In genomic region chr1:171653796-171654704, GRCh38 we compare ENCODE assay signal across 11 cellular contexts. TPM values are rescaled to one million over a fixed set of nuclear protein-coding genes. Genes with fewer than 3 reads are reported as not detected.
A peak's percentile ranks its signal among the peaks of the same experiment; 100 is the strongest.
DNase-seq lines count a peak whose midpoint lies in the region; ATAC-seq and TF ChIP-seq lines count a peak whose summit lies in the region.
"Had no signal": no experiment of that assay in that cellular context is flagged by ENCODE, and none has a peak within 500 bp of the region (broad histone marks: within the 10 kb centered on the region; RNA-seq: fewer than 3 reads in every experiment).

No MANE protein-coding gene starts in this region.

- peaks cover 27% of the 10 kb centered on the region for H3K27me3 Mint-ChIP-seq in CD8-positive, alpha-beta T cell (ENCODE audit: low read depth)

- H3K9me3 Mint-ChIP-seq in CD8-positive, alpha-beta T cell: no peaks in the 10 kb centered on the region
- H3K9me3 Mint-ChIP-seq: stimulated activated naive B cell treated with anti-CD40 and anti-IgM and Interleukin-4, amounts not matched to agents 10 μg/mL and 1 μg/mL and 100 μg/mL, for 72 hours had no signal

- 51 to 55% methylated on average over 7 of the region's 7 CpGs for WGBS in esophagus squamous epithelium, 2 donors
- WGBS in mesodermal cell (ENCODE audit: insufficient coverage in 2 of 2), 2 experiments: 83 to 89% methylated on average over 3 to 4 of the region's 7 CpGs
- 75 to 82% methylated on average over 7 of the region's 7 CpGs for WGBS in thyroid gland, 2 donors

- TF ChIP-seq POLR2A in esophagus squamous epithelium (IDR thresholded peaks at IDR 0.05) (no peak), thyroid gland (IDR thresholded peaks at IDR 0.05) (no peak)

- no peaks in the 10 kb centered on the region for H3K79me2 ChIP-seq in OCI-LY3 (ENCODE audit: low read length)

- POLR2A ChIA-PET in CD8-positive, alpha-beta T cell (lab: Charles Lee): no interaction called here

- H3K9ac ChIP-seq in OCI-LY3 (ENCODE audit: low read length): no peak overlapping the region

- no peaks in the 10 kb centered on the region for H3K36me3 ChIP-seq in OCI-LY3 (replicated peaks; ENCODE audit: low read depth, low read length)
- H3K36me3 ChIP-seq in esophagus squamous epithelium: no peaks in the 10 kb centered on the region
- no peaks in the 10 kb centered on the region for H3K36me3 ChIP-seq in mesodermal cell (ENCODE audit: control insufficient read depth, insufficient read depth, low read length)
- no peaks in the 10 kb centered on the region for H3K36me3 ChIP-seq in thyroid gland
- H3K36me3 ChIP-seq in CD8-positive, alpha-beta T cell (ENCODE audit: insufficient read depth, low read length): no peaks in the 10 kb centered on the region

- no peak overlapping the region for H3K4me3 Mint-ChIP-seq in CD8-positive, alpha-beta T cell
- H3K4me3 Mint-ChIP-seq: stimulated activated naive B cell treated with anti-CD40 and anti-IgM and Interleukin-4, amounts not matched to agents 10 μg/mL and 1 μg/mL and 100 μg/mL, for 72 hours had no signal

- H3K36me3 Mint-ChIP-seq in CD8-positive, alpha-beta T cell: no peaks in the 10 kb centered on the region
- H3K36me3 Mint-ChIP-seq: stimulated activated naive B cell treated with anti-CD40 and anti-IgM and Interleukin-4, amounts not matched to agents 10 μg/mL and 1 μg/mL and 100 μg/mL, for 72 hours had no signal

- H3K4me1 Mint-ChIP-seq in CD8-positive, alpha-beta T cell (ENCODE audit: low read depth): peaks cover 10% of the 10 kb centered on the region

- CTCF ChIA-PET in CD8-positive, alpha-beta T cell (lab: Charles Lee): interaction anchor here (1.1 to 2.6 kb wide), 2 partner anchors 9 to 144 kb away, joined by 3 to 16 read pairs; no protein-coding TSS in a partner anchor

- no peak overlapping the region for H3K4me2 ChIP-seq in OCI-LY3 (ENCODE audit: low read length)

- in situ Hi-C loops in GM13977 (cut with MboI; ENCODE audit: low pct_unique_long_range_greater_than_20kb, low sequenced_read_pairs, unreplicated experiment): no loop called here

- intact Hi-C loops in esophagus squamous epithelium (cut with DNase I): no loop called here
- intact Hi-C loops in thyroid gland (cut with DNase I): no loop called here
- intact Hi-C loops in CD8-positive, alpha-beta T cell (cut with DNase I, micrococcal nuclease): loop anchor here in 1 of 2 experiments (2.0 kb wide), 1 partner anchor 331 kb away; no protein-coding TSS in a partner anchor

- H3K4me3 ChIP-seq in OCI-LY3 (ENCODE audit: low read length) (no peak overlapping the region), esophagus squamous epithelium (no peak overlapping the region), mesodermal cell (ENCODE audit: extremely low read depth, insufficient read depth, low read length, poor library complexity, severe bottlenecking) (no peak overlapping the region), thyroid gland (replicated peaks in 1 of 3) (no peak overlapping the region)
- H3K4me3 ChIP-seq in CD8-positive, alpha-beta T cell (ENCODE audit: low read depth, low read length): no peak overlapping the region

- no peak for TF ChIP-seq CTCF in OCI-LY3 (IDR thresholded peaks at IDR 0.05; ENCODE audit: low read depth, low read length)
- TF ChIP-seq CTCF in esophagus squamous epithelium (IDR thresholded peaks at IDR 0.05): no peak
- TF ChIP-seq CTCF in thyroid gland (IDR thresholded peaks at IDR 0.05): no peak
- TF ChIP-seq CTCF in CD8-positive, alpha-beta T cell (IDR thresholded peaks at IDR 0.05): no peak
- no peak for TF ChIP-seq CTCF in GM13977 (IDR thresholded peaks at IDR 0.05; ENCODE audit: extremely low read depth, insufficient read depth, missing control alignments)

- H3K27me3 ChIP-seq in OCI-LY3 (ENCODE audit: low read depth, low read length) (peaks cover 17% of the 10 kb centered on the region; the same call in 1 of the 2 replicates), esophagus squamous epithelium (no peaks in the 10 kb centered on the region), thyroid gland (no peaks in the 10 kb centered on the region)
- no peaks in the 10 kb centered on the region for H3K27me3 ChIP-seq in CD8-positive, alpha-beta T cell (ENCODE audit: insufficient read depth, low read length)

- ATAC-seq in CD8-positive, alpha-beta T cell: no peak
- ATAC-seq in GM19463 (IDR thresholded peaks at IDR 0.05; ENCODE audit: unreplicated experiment): no peak
- ATAC-seq: foreskin keratinocyte; stimulated activated naive B cell treated with anti-CD40 and anti-IgM and Interleukin-4, amounts not matched to agents 10 μg/mL and 1 μg/mL and 100 μg/mL, for 72 hours had no signal

- peaks cover 22% of the 10 kb centered on the region for H3K4me1 ChIP-seq in OCI-LY3 (ENCODE audit: low read length)
- peaks cover 0 to 32% (median 15%) of the 10 kb centered on the region in 3 donors for H3K4me1 ChIP-seq in esophagus squamous epithelium
- peaks cover 7% of the 10 kb centered on the region for H3K4me1 ChIP-seq in mesodermal cell (ENCODE audit: control insufficient read depth, insufficient read depth, low read length, poor library complexity, severe bottlenecking)
- H3K4me1 ChIP-seq in thyroid gland: no peaks in the 10 kb centered on the region
- H3K4me1 ChIP-seq in CD8-positive, alpha-beta T cell (ENCODE audit: insufficient read depth, low read length): peaks cover 6% of the 10 kb centered on the region
- H3K4me1 ChIP-seq: foreskin keratinocyte had no signal

- H3K27ac ChIP-seq in OCI-LY3 (ENCODE audit: low read length) (no peak overlapping the region), esophagus squamous epithelium (peak overlapping the region; percentile 49 to 85 (median 74)), mesodermal cell (ENCODE audit: low read depth, low read length, severe bottlenecking) (peak overlapping the region; percentile 83), thyroid gland (peak overlapping the region in 2 of 3 donors; percentile 4 to 49)
- H3K27ac ChIP-seq in CD8-positive, alpha-beta T cell (ENCODE audit: low read depth, low read length): no peak overlapping the region
- H3K27ac ChIP-seq: foreskin keratinocyte had no signal

- H3K9me3 ChIP-seq in OCI-LY3 (ENCODE audit: insufficient read depth, low read length) (no peaks in the 10 kb centered on the region), esophagus squamous epithelium (no peaks in the 10 kb centered on the region), mesodermal cell (ENCODE audit: control insufficient read depth, low read length) (no peaks in the 10 kb centered on the region), thyroid gland (no peaks in the 10 kb centered on the region)
- no peaks in the 10 kb centered on the region for H3K9me3 ChIP-seq in CD8-positive, alpha-beta T cell (ENCODE audit: low read length)

- no peak overlapping the region for H3K27ac Mint-ChIP-seq in CD8-positive, alpha-beta T cell
- H3K27ac Mint-ChIP-seq: stimulated activated naive B cell treated with anti-CD40 and anti-IgM and Interleukin-4, amounts not matched to agents 10 μg/mL and 1 μg/mL and 100 μg/mL, for 72 hours had no signal

- H2AFZ ChIP-seq in OCI-LY3 (ENCODE audit: low read depth, low read length): peak overlapping the region; percentile 17; the same call in 1 of the 2 replicates

- DNase-seq in esophagus squamous epithelium (lab: John Stamatoyannopoulos, UW) (no peak), thyroid gland (no peak), GM13977 (ENCODE audit: low spot score) (no peak)
- no peak for DNase-seq in activated CD4-positive, CD25-positive, alpha-beta regulatory T cell (lab: John Stamatoyannopoulos, UW)
- DNase-seq in CD8-positive, alpha-beta T cell: no peak
- DNase-seq: foreskin keratinocyte; NCI-H345; stimulated activated naive B cell treated with anti-CD40 and anti-IgM and Interleukin-4, amounts not matched to agents 10 μg/mL and 1 μg/mL and 100 μg/mL, for 72 hours had no signal

- H4K20me1 ChIP-seq in OCI-LY3 (ENCODE audit: insufficient read depth, low read length): no peaks in the 10 kb centered on the region

RNA-seq across cellular contexts. Expression of gene MYOC, which starts 1.6 kb away (rescaled TPM):
- total RNA-seq in esophagus squamous epithelium (10 to 100 TPM in 1 of 4 donors, 1 to 10 TPM in 1, under 1 TPM in 2; 0.31 to 19.1 (median 3.6) TPM), thyroid gland (10 to 100 TPM; 12.9 to 43.4 (median 19.6) TPM)
- not detected for polyA plus RNA-seq in mesodermal cell (2013, experiment 1 of 2)
- not detected for polyA plus RNA-seq in mesodermal cell (2013, experiment 2 of 2)
- total RNA-seq in CD8-positive, alpha-beta T cell: not detected
- total RNA-seq: foreskin keratinocyte had no signal
- polyA plus RNA-seq: foreskin keratinocyte had no signal

RNA-seq across cellular contexts. Expression of gene MYOCOS, which starts 32.0 kb away (rescaled TPM):
- total RNA-seq in esophagus squamous epithelium (not detected), thyroid gland (1 to 10 TPM in 1 of 4 donors, not detected in 3; 1.2 TPM)
- not detected for polyA plus RNA-seq in mesodermal cell (2013, experiment 1 of 2)
- polyA plus RNA-seq in mesodermal cell (2013, experiment 2 of 2): not detected
- not detected for total RNA-seq in CD8-positive, alpha-beta T cell
- polyA plus RNA-seq: foreskin keratinocyte had no signal

Comparison
In these comparisons a context has a peak if more than half of its experiments do, and no peak if none do; other contexts are left out.
1. H3K27ac ChIP-seq: peak in esophagus squamous epithelium (4 of 4), mesodermal cell (single experiment) and thyroid gland (2 of 3); none in OCI-LY3 (single experiment) and CD8-positive, alpha-beta T cell (single experiment).